11 cellular contexts compared by ENCODE assay signal in the genomic region with DNA sequence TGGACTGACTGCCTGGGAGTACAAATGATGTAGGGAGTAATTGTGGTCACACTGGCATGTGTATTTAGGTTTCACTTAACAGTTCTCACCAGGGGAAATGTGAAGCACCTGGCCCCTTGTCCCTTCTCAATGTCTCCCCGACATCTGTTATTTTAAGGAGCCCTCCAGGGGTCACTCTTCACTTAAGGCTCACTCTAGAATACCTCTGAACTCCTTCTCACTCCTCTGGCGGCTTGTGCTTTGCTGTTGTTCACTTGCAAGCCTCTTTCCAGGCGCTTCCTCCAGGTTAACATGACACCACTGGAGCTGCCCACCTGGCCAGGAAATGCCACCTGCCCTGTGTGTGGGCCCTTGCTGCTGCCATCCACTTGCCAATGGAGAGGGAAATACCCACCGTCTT. TPM values are rescaled to one million over a fixed set of nuclear protein-coding genes. Genes with fewer than 3 reads are reported as not detected.
DNase-seq lines count a peak whose midpoint lies in the region; ATAC-seq and TF ChIP-seq lines count a peak whose summit lies in the region.
"Had no signal": no experiment of that assay in that cellular context is flagged by ENCODE, and none has a peak within 500 bp of the region (broad histone marks: within the 10 kb centered on the region; RNA-seq: fewer than 3 reads in every experiment).

No MANE protein-coding gene starts in this region.

- H3K4me1 Mint-ChIP-seq in activated CD8-positive, alpha-beta T cell treated with anti-CD3 and anti-CD28 coated beads, Interleukin-2, amount 10 ng/mL, durations not matched to agents 7 days and 5 days (ENCODE audit: low read depth): peaks cover 46% of the 10 kb centered on the region

- dilution Hi-C loops in mammary epithelial cell (cut with HindIII; ENCODE audit: low sequenced_read_pairs): no loop called here

- no peak overlapping the region for H2AFZ ChIP-seq in mammary epithelial cell (ENCODE audit: low read depth, low read length)

- POLR2A ChIA-PET in activated CD8-positive, alpha-beta T cell treated with anti-CD3 and anti-CD28 coated beads, Interleukin-2, amount 10 ng/mL, durations not matched to agents 7 days and 5 days (lab: Charles Lee): interaction anchor here (1.6 kb wide), 1 partner anchor 56 kb away, joined by 6 read pairs; a partner anchor contains a TSS

- TF ChIP-seq CTCF in GM06990 (IDR thresholded peaks at IDR 0.05; ENCODE audit: insufficient read depth, low read length, poor library complexity, severe bottlenecking) (peak; percentile 42), mammary epithelial cell (conservative IDR thresholded peaks at IDR 0.05 in 1 of 2, IDR thresholded peaks at IDR 0.05 in 1 of 2; ENCODE audit: extremely low read depth in 1 of 2, insufficient read depth in 1 of 2, low read depth in 1 of 2, low read length in 2 of 2) (no peak), colonic mucosa (IDR thresholded peaks at IDR 0.05) (no peak)

- H3K9ac ChIP-seq in mammary epithelial cell (ENCODE audit: insufficient read depth, low read length) (no peak overlapping the region), colonic mucosa (ENCODE audit: low read depth in 2 of 2, low read length in 2 of 2) (no peak overlapping the region)

- CTCF ChIA-PET in activated CD8-positive, alpha-beta T cell treated with anti-CD3 and anti-CD28 coated beads, Interleukin-2, amount 10 ng/mL, durations not matched to agents 7 days and 5 days (lab: Charles Lee): interaction anchor here (0.9 to 6.5 kb wide), 12 partner anchors 9 to 443 kb away, joined by 3 to 87 read pairs (median 8); a partner anchor contains a TSS
- CTCF ChIA-PET in mammary epithelial cell (lab: Charles Lee; ENCODE audit: low non-redundant PET): no interaction called here

- peak overlapping the region; percentile 54 for H3K27ac Mint-ChIP-seq in activated CD8-positive, alpha-beta T cell treated with anti-CD3 and anti-CD28 coated beads, Interleukin-2, amount 10 ng/mL, durations not matched to agents 7 days and 5 days
- H3K27ac Mint-ChIP-seq: T-helper 1 cell treated with Interleukin-12 subunit alpha and Interleukin-12 subunit beta and Interleukin-4 antibody, amounts not matched to agents 30 μg/mL and 1 μg/mL, for 36 hours had no signal

- H3K9me3 ChIP-seq in mammary epithelial cell (replicated peaks; ENCODE audit: insufficient read depth, low read length) (no peaks in the 10 kb centered on the region), colonic mucosa (no peaks in the 10 kb centered on the region)

- no peaks in the 10 kb centered on the region for H4K20me1 ChIP-seq in mammary epithelial cell (ENCODE audit: insufficient read depth, low read length)

- ATAC-seq in GM18907 (IDR thresholded peaks at IDR 0.05; ENCODE audit: unreplicated experiment) (peak; percentile 70), HG03175 (IDR thresholded peaks at IDR 0.05; ENCODE audit: unreplicated experiment) (peak; percentile 28)
- no peak for ATAC-seq in activated CD8-positive, alpha-beta T cell treated with anti-CD3 and anti-CD28 coated beads, Interleukin-2, amount 10 ng/mL, durations not matched to agents 7 days and 5 days

- BruUV-seq in mammary epithelial cell (replicated peaks; lab: Mats Ljungman, UMichigan): no TSS peak

- H3K36me3 ChIP-seq in GM06990 (ENCODE audit: control insufficient read depth, insufficient read depth, low read length): no peaks in the 10 kb centered on the region
- no peaks in the 10 kb centered on the region for H3K36me3 ChIP-seq in mammary epithelial cell (ENCODE audit: insufficient read depth, low read length)
- H3K36me3 ChIP-seq in colonic mucosa: no peaks in the 10 kb centered on the region

- H3K4me3 ChIP-seq in GM06990 (replicated peaks; ENCODE audit: low read depth, low read length) (no peak overlapping the region), mammary epithelial cell (replicated peaks in 1 of 3; ENCODE audit: insufficient read depth in 1 of 3, low read depth in 2 of 3, low read length in 3 of 3) (no peak overlapping the region), colonic mucosa (no peak overlapping the region)
- H3K4me3 ChIP-seq: smooth muscle cell had no signal

- H3K4me1 ChIP-seq in mammary epithelial cell (ENCODE audit: insufficient read depth, low read length): no peaks in the 10 kb centered on the region
- no peaks in the 10 kb centered on the region for H3K4me1 ChIP-seq in colonic mucosa

- H3K79me2 ChIP-seq in mammary epithelial cell (ENCODE audit: insufficient read depth, low read length): no peaks in the 10 kb centered on the region

- H3K4me2 ChIP-seq in mammary epithelial cell (ENCODE audit: insufficient read depth, low read depth, low read length): no peak overlapping the region
- H3K4me2 ChIP-seq: smooth muscle cell had no signal

- 56% methylated on average over 4 of the region's 4 CpGs for WGBS in mammary epithelial cell (ENCODE audit: low coverage, missing lambda C conversion rate)

- no peak overlapping the region for H3K4me3 Mint-ChIP-seq in activated CD8-positive, alpha-beta T cell treated with anti-CD3 and anti-CD28 coated beads, Interleukin-2, amount 10 ng/mL, durations not matched to agents 7 days and 5 days
- H3K4me3 Mint-ChIP-seq: T-helper 1 cell treated with Interleukin-12 subunit alpha and Interleukin-12 subunit beta and Interleukin-4 antibody, amounts not matched to agents 30 μg/mL and 1 μg/mL, for 36 hours had no signal

- no peak for DNase-seq in GM06990 (ENCODE audit: extremely low read depth, insufficient read length)
- DNase-seq in activated CD8-positive, alpha-beta T cell treated with anti-CD3 and anti-CD28 coated beads, Interleukin-2, amount 10 ng/mL, durations not matched to agents 7 days and 5 days: peak; percentile 59
- DNase-seq in NCI-H446 (lab: John Stamatoyannopoulos, UW): no peak
- no peak for DNase-seq in inferior parietal cortex (ENCODE audit: extremely low spot score)
- DNase-seq in mammary epithelial cell: no peak
- no peak for DNase-seq in colonic mucosa
- DNase-seq: activated CD8-positive, alpha-beta memory T cell treated with anti-CD3 and anti-CD28 coated beads, Interleukin-2, amount 50 U/mL, for 4 hours had no signal

- no peaks in the 10 kb centered on the region for H3K9me3 Mint-ChIP-seq in activated CD8-positive, alpha-beta T cell treated with anti-CD3 and anti-CD28 coated beads, Interleukin-2, amount 10 ng/mL, durations not matched to agents 7 days and 5 days (ENCODE audit: insufficient read depth)
- H3K9me3 Mint-ChIP-seq: T-helper 1 cell treated with Interleukin-12 subunit alpha and Interleukin-12 subunit beta and Interleukin-4 antibody, amounts not matched to agents 30 μg/mL and 1 μg/mL, for 36 hours had no signal

- H3K27ac ChIP-seq in mammary epithelial cell (ENCODE audit: insufficient read depth, low read depth, low read length) (no peak overlapping the region), colonic mucosa (no peak overlapping the region)

- H3K27me3 ChIP-seq in GM06990 (replicated peaks; ENCODE audit: control insufficient read depth, insufficient read depth, low read length) (no peaks in the 10 kb centered on the region), mammary epithelial cell (ENCODE audit: insufficient read depth, low read length) (no peaks in the 10 kb centered on the region), colonic mucosa (no peaks in the 10 kb centered on the region)

- H3K36me3 Mint-ChIP-seq in activated CD8-positive, alpha-beta T cell treated with anti-CD3 and anti-CD28 coated beads, Interleukin-2, amount 10 ng/mL, durations not matched to agents 7 days and 5 days (ENCODE audit: low read depth): no peaks in the 10 kb centered on the region

- H3K27me3 Mint-ChIP-seq in activated CD8-positive, alpha-beta T cell treated with anti-CD3 and anti-CD28 coated beads, Interleukin-2, amount 10 ng/mL, durations not matched to agents 7 days and 5 days (ENCODE audit: low read depth): no peaks in the 10 kb centered on the region

- in situ Hi-C loops in mammary epithelial cell (cut with MboI; ENCODE audit: low sequenced_read_pairs in 2 of 2): no loop called here

- intact Hi-C loops in mammary epithelial cell (cut with micrococcal nuclease) (no loop called here), colonic mucosa (cut with DNase I) (no loop called here)

RNA-seq across cellular contexts. Expression of a gene that starts 56.5 kb away (rescaled TPM):
- total RNA-seq in activated CD8-positive, alpha-beta T cell treated with anti-CD3 and anti-CD28 coated beads, Interleukin-2, amount 10 ng/mL, durations not matched to agents 7 days and 5 days: 100 to 1,000 TPM; 354 to 368 TPM
- total RNA-seq in mammary epithelial cell: not detected
- not detected for polyA plus RNA-seq in mammary epithelial cell
- polyA minus RNA-seq in mammary epithelial cell: not detected
- total RNA-seq in colonic mucosa: 1 to 10 TPM; 1.1 to 3.0 TPM
- total RNA-seq: smooth muscle cell had no signal
- polyA plus RNA-seq: smooth muscle cell had no signal

Comparison
In these comparisons a context has a peak if more than half of its experiments do, and no peak if none do; other contexts are left out.
1. RNA of a gene that starts 56.5 kb away (total RNA-seq): 354 to 368 TPM in activated CD8-positive, alpha-beta T cell treated with anti-CD3 and anti-CD28 coated beads, Interleukin-2, amount 10 ng/mL, durations not matched to agents 7 days and 5 days; 1.1 to 3.0 TPM in colonic mucosa and not detected in mammary epithelial cell; every median in the first group is over 10 times any median in the second.